ENCODE assay signal across 16 cellular contexts in the genomic region with DNA sequence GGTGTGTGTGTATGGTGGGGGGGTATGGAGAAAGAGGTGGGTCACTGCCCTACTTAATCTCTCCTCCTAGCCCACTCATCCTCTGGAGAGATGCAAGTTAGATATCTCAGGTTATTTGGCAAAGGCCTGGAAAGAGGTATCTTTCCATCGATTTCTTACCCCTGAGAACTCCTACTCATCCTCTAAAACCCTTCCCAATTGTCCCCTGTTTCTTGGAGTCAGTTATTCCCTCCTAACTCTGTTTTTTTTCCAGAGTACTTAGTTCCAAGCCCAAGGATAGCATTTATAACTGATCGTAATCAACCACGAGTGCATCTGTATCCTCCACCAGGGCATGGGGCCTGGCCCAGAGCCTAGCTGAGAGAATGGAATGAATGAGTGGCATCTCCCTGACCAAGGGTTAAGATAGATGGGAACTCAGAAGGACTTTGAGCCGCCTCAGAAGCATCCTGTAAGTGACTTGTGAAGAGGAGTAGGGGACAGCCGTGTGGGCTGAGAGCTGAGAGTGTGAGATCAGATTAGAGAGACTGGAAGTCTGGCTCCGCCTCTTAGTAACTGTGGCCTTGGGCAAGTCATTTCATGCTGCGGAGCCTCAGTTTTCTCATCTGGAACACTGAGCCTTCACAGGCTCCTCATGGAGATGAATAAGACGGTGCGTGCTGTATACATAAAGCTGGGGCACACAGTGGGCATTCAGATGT. TPM values are rescaled to one million over a fixed set of nuclear protein-coding genes. Genes with fewer than 3 reads are reported as not detected.
DNase-seq lines count a peak whose midpoint lies in the region; ATAC-seq and TF ChIP-seq lines count a peak whose summit lies in the region.
"Had no signal": no experiment of that assay in that cellular context is flagged by ENCODE, and none has a peak within 500 bp of the region (broad histone marks: within the 10 kb centered on the region; RNA-seq: fewer than 3 reads in every experiment).

No MANE protein-coding gene starts in this region.

- no peak for TF ChIP-seq CTCF in CD4-positive, alpha-beta T cell (IDR thresholded peaks at IDR 0.05)

- H3K27me3 Mint-ChIP-seq in CD4-positive, alpha-beta T cell, result no peaks in the 10 kb centered on the region
- H3K27me3 Mint-ChIP-seq in T-helper 2 cell treated with Interferon-gamma antibody and Interleukin-4, amounts not matched to agents 5 μg/mL and 100 μg/mL, for 36 hours (ENCODE audit: low read depth), result no peaks in the 10 kb centered on the region
- H3K27me3 Mint-ChIP-seq in activated T-helper 17 cell treated with anti-CD3 and anti-CD28 coated beads, Interleukin-2, amount 50 U/mL, for 72 hours, result no peaks in the 10 kb centered on the region
- no peaks in the 10 kb centered on the region for H3K27me3 Mint-ChIP-seq in naive thymus-derived CD4-positive, alpha-beta T cell

- H3K9me3 Mint-ChIP-seq in CD4-positive, alpha-beta T cell, result no peaks in the 10 kb centered on the region
- H3K9me3 Mint-ChIP-seq in T-helper 2 cell treated with Interferon-gamma antibody and Interleukin-4, amounts not matched to agents 5 μg/mL and 100 μg/mL, for 36 hours, result no peaks in the 10 kb centered on the region
- no peaks in the 10 kb centered on the region for H3K9me3 Mint-ChIP-seq in activated T-helper 17 cell treated with anti-CD3 and anti-CD28 coated beads, Interleukin-2, amount 50 U/mL, for 72 hours
- H3K9me3 Mint-ChIP-seq in naive thymus-derived CD4-positive, alpha-beta T cell, result no peaks in the 10 kb centered on the region
- H3K9me3 Mint-ChIP-seq: GM23338, immature natural killer cell had no signal

- intact Hi-C loops in CD4-positive, alpha-beta T cell (cut with DNase I, micrococcal nuclease), result loop anchor here (2.0 to 5.0 kb wide), 6 partner anchors 17 to 125 kb away; partner anchors contain the start of gene CD6 (in 1 of the 2)
- intact Hi-C loops in naive thymus-derived CD4-positive, alpha-beta T cell (cut with micrococcal nuclease), result loop anchor here (1.0 to 10.0 kb wide), 11 partner anchors 9 to 1567 kb away; partner anchors contain the start of genes CD5 (in 1 of the 2), CD6 (in 1 of the 2), TMEM109 (in 1 of the 2) and VPS37C (in 1 of the 2)

- peak overlapping the region; percentile 94 for H3K27ac Mint-ChIP-seq in CD4-positive, alpha-beta T cell
- H3K27ac Mint-ChIP-seq in T-helper 2 cell treated with Interferon-gamma antibody and Interleukin-4, amounts not matched to agents 5 μg/mL and 100 μg/mL, for 36 hours, result peak overlapping the region; percentile 99
- H3K27ac Mint-ChIP-seq in activated T-helper 17 cell treated with anti-CD3 and anti-CD28 coated beads, Interleukin-2, amount 50 U/mL, for 72 hours, result peak overlapping the region; percentile 99
- H3K27ac Mint-ChIP-seq in naive thymus-derived CD4-positive, alpha-beta T cell, result peak overlapping the region; percentile 91 to 100 (median 99)
- H3K27ac Mint-ChIP-seq: GM23338 had no signal

- H3K27me3 ChIP-seq in CD4-positive, alpha-beta T cell (ENCODE audit: control insufficient read depth, insufficient read depth, low read length), result no peaks in the 10 kb centered on the region
- H3K27me3 ChIP-seq in naive thymus-derived CD4-positive, alpha-beta T cell (ENCODE audit: control insufficient read depth in 2 of 2, insufficient read depth in 2 of 2, low read length in 2 of 2), result no peaks in the 10 kb centered on the region

- peaks cover 94% of the 10 kb centered on the region for H3K4me1 Mint-ChIP-seq in CD4-positive, alpha-beta T cell (ENCODE audit: low read depth)
- H3K4me1 Mint-ChIP-seq in T-helper 2 cell treated with Interferon-gamma antibody and Interleukin-4, amounts not matched to agents 5 μg/mL and 100 μg/mL, for 36 hours (ENCODE audit: low read depth), result peaks cover 76% of the 10 kb centered on the region
- peaks cover 52% of the 10 kb centered on the region for H3K4me1 Mint-ChIP-seq in activated T-helper 17 cell treated with anti-CD3 and anti-CD28 coated beads, Interleukin-2, amount 50 U/mL, for 72 hours
- H3K4me1 Mint-ChIP-seq in naive thymus-derived CD4-positive, alpha-beta T cell, result peaks cover 46 to 96% (median 88%) of the 10 kb centered on the region in 7 donors
- H3K4me1 Mint-ChIP-seq: GM23338 had no signal

- H3K4me3 Mint-ChIP-seq in CD4-positive, alpha-beta T cell, result peak overlapping the region; percentile 72
- H3K4me3 Mint-ChIP-seq in T-helper 2 cell treated with Interferon-gamma antibody and Interleukin-4, amounts not matched to agents 5 μg/mL and 100 μg/mL, for 36 hours, result peak overlapping the region; percentile 96
- H3K4me3 Mint-ChIP-seq in activated T-helper 17 cell treated with anti-CD3 and anti-CD28 coated beads, Interleukin-2, amount 50 U/mL, for 72 hours, result peak overlapping the region; percentile 93
- H3K4me3 Mint-ChIP-seq in naive thymus-derived CD4-positive, alpha-beta T cell, result peak overlapping the region; percentile 75 to 96 (median 88)
- H3K4me3 Mint-ChIP-seq: GM23338 had no signal

- H3K36me3 ChIP-seq in naive thymus-derived CD4-positive, alpha-beta T cell (ENCODE audit: control insufficient read depth in 2 of 3, insufficient read depth in 3 of 3, low read length in 3 of 3), result peaks cover 0 to 31% (median 15%) of the 10 kb centered on the region in 3 experiments
- H3K36me3 ChIP-seq: gastrocnemius medialis, stomach had no signal

- peak overlapping the region; percentile 95 for H3K27ac ChIP-seq in CD4-positive, alpha-beta T cell (ENCODE audit: low read depth, low read length)
- H3K27ac ChIP-seq in naive thymus-derived CD4-positive, alpha-beta T cell (ENCODE audit: low read depth, low read length), result peak overlapping the region; percentile 96
- H3K27ac ChIP-seq: gastrocnemius medialis, HL-60 had no signal

- peak in 3 of 10 experiments; percentile 36 to 51 (median 49) for DNase-seq in CD4-positive, alpha-beta T cell
- peak; percentile 86 for DNase-seq in T-helper 2 cell treated with Interferon-gamma antibody and Interleukin-4, amounts not matched to agents 5 μg/mL and 100 μg/mL, for 36 hours (ENCODE audit: low spot score)
- peak in 2 of 9 donors; percentile 49 to 67 for DNase-seq in naive thymus-derived CD4-positive, alpha-beta T cell
- DNase-seq in NCI-H524 (lab: John Stamatoyannopoulos, UW), result no peak
- DNase-seq in NCI-H1930 (lab: John Stamatoyannopoulos, UW), result no peak
- DNase-seq: gastrocnemius medialis, immature natural killer cell, NCI-H2081, stomach had no signal

- H3K4me3 ChIP-seq in naive thymus-derived CD4-positive, alpha-beta T cell (ENCODE audit: low read length), result peak overlapping the region; percentile 21
- H3K4me3 ChIP-seq: gastrocnemius medialis, GM23338, stomach had no signal

- H3K4me1 ChIP-seq in naive thymus-derived CD4-positive, alpha-beta T cell (ENCODE audit: control insufficient read depth in 2 of 2, insufficient read depth in 2 of 2, low read length in 2 of 2), result peaks cover 57 to 86% of the 10 kb centered on the region in 2 donors
- H3K4me1 ChIP-seq: gastrocnemius medialis had no signal

- H3K36me3 Mint-ChIP-seq in CD4-positive, alpha-beta T cell (ENCODE audit: low read depth), result peaks cover 83% of the 10 kb centered on the region
- peaks cover 66% of the 10 kb centered on the region for H3K36me3 Mint-ChIP-seq in T-helper 2 cell treated with Interferon-gamma antibody and Interleukin-4, amounts not matched to agents 5 μg/mL and 100 μg/mL, for 36 hours (ENCODE audit: low read depth)
- H3K36me3 Mint-ChIP-seq in activated T-helper 17 cell treated with anti-CD3 and anti-CD28 coated beads, Interleukin-2, amount 50 U/mL, for 72 hours (ENCODE audit: low read depth), result peaks cover 100% of the 10 kb centered on the region
- H3K36me3 Mint-ChIP-seq in naive thymus-derived CD4-positive, alpha-beta T cell, result peaks cover 12 to 55% (median 39%) of the 10 kb centered on the region in 5 donors

- no peak for ATAC-seq in CD4-positive, alpha-beta T cell (ENCODE audit: poor library complexity)
- peak; percentile 63 for ATAC-seq in activated T-helper 17 cell treated with anti-CD3 and anti-CD28 coated beads, Interleukin-2, amount 50 U/mL, for 72 hours (replicated peaks)
- ATAC-seq in naive thymus-derived CD4-positive, alpha-beta T cell, result no peak
- ATAC-seq in GM21447 (IDR thresholded peaks at IDR 0.05; ENCODE audit: unreplicated experiment), result no peak
- no peak for ATAC-seq in HG02571 (IDR thresholded peaks at IDR 0.05; ENCODE audit: unreplicated experiment)
- ATAC-seq: gastrocnemius medialis, GM23338 had no signal

- no peaks in the 10 kb centered on the region for H3K9me3 ChIP-seq in CD4-positive, alpha-beta T cell (ENCODE audit: control insufficient read depth, low read length)
- no peaks in the 10 kb centered on the region for H3K9me3 ChIP-seq in naive thymus-derived CD4-positive, alpha-beta T cell (ENCODE audit: control insufficient read depth in 2 of 3, low read length in 3 of 3)
- H3K9me3 ChIP-seq: gastrocnemius medialis, stomach had no signal

- POLR2A ChIA-PET in CD4-positive, alpha-beta T cell (lab: Charles Lee), result interaction anchor here (0.9 to 6.7 kb wide), 15 partner anchors 10 to 133 kb away, joined by 3 to 89 read pairs (median 20); partner anchors contain the start of gene CD5
- POLR2A ChIA-PET in naive thymus-derived CD4-positive, alpha-beta T cell (lab: Charles Lee), result interaction anchor here (0.6 to 5.7 kb wide), 18 partner anchors 9 to 1318 kb away, joined by 3 to 60 read pairs (median 6); partner anchors contain the start of genes CD5 and TMEM109

- CTCF ChIA-PET in CD4-positive, alpha-beta T cell (lab: Charles Lee), result interaction anchor here (1.0 to 2.3 kb wide), 4 partner anchors 9 to 96 kb away, joined by 3 to 10 read pairs (median 5); no protein-coding TSS in a partner anchor
- CTCF ChIA-PET in naive thymus-derived CD4-positive, alpha-beta T cell (lab: Charles Lee), result interaction anchor here (0.6 to 2.3 kb wide), 6 partner anchors 11 to 124 kb away, joined by 3 to 6 read pairs (median 4); no protein-coding TSS in a partner anchor

RNA-seq across cellular contexts. Expression of gene CD6, which starts 16.2 kb away (rescaled TPM):
- 100 to 1,000 TPM; 814 to 827 TPM for total RNA-seq in CD4-positive, alpha-beta T cell
- total RNA-seq in activated T-helper 17 cell treated with anti-CD3 and anti-CD28 coated beads, Interleukin-2, amount 50 U/mL, for 72 hours, result 100 to 1,000 TPM; 254 to 438 TPM
- 100 to 1,000 TPM; 361 to 653 (median 430) TPM for total RNA-seq in naive thymus-derived CD4-positive, alpha-beta T cell
- 100 to 1,000 TPM; 195 to 303 TPM for polyA plus RNA-seq in naive thymus-derived CD4-positive, alpha-beta T cell
- total RNA-seq: osteocyte, SK-MEL-5 had no signal
- polyA plus RNA-seq: GM23338 had no signal

RNA-seq across cellular contexts. Expression of gene SLC15A3, which starts 35.8 kb away (rescaled TPM):
- total RNA-seq in CD4-positive, alpha-beta T cell, result 10 to 100 TPM; 10.5 to 11.9 TPM
- 1 to 10 TPM; 1.0 to 1.3 TPM for total RNA-seq in activated T-helper 17 cell treated with anti-CD3 and anti-CD28 coated beads, Interleukin-2, amount 50 U/mL, for 72 hours
- total RNA-seq in naive thymus-derived CD4-positive, alpha-beta T cell, result 100 to 1,000 TPM in 1 of 5 experiments, 10 to 100 TPM in 3, 1 to 10 TPM in 1; 2.9 to 101 (median 10.8) TPM
- 1 to 10 TPM in 1 of 2 donors, under 1 TPM in 1; 0.85 to 2.6 TPM for polyA plus RNA-seq in naive thymus-derived CD4-positive, alpha-beta T cell
